22 cellular contexts compared by ENCODE assay signal in the genomic region with DNA sequence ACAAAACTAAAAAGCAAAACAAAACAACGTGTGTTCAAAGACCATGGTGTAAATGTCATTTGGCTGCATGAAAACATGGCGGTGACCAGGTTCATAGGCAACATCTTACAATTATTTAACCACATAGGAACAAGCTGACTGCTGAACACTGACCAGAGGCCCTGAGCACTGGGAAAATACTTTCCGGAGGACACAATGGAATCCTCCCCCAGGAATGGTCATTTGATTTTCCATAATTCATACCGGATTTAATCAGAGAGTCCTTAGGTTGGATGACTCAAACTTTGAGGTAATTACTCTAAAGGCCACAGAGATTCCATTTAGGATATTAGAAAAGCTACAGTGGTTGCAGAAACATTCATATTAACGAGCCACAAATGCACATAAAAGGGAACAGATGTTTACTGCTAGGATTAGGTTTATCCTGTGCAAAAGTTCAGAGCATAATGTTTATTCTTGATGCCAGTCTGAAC.
DNase-seq lines count a peak whose midpoint lies in the region; ATAC-seq and TF ChIP-seq lines count a peak whose summit lies in the region.
"Had no signal": no experiment of that assay in that cellular context is flagged by ENCODE, and none has a peak within 500 bp of the region (broad histone marks: within the 10 kb centered on the region; RNA-seq: fewer than 3 reads in every experiment).

No MANE protein-coding gene starts in this region.

- TF ChIP-seq CTCF in AG09309 (IDR thresholded peaks at IDR 0.05; ENCODE audit: control insufficient read depth, insufficient read depth, low read depth, low read length, missing control alignments) (no peak), SK-N-SH (IDR thresholded peaks at IDR 0.05) (no peak), fibroblast of mammary gland (conservative IDR thresholded peaks at IDR 0.05; ENCODE audit: control insufficient read depth, insufficient read depth, low read depth, low read length) (no peak)

- peaks cover 29% of the 10 kb centered on the region for H3K27me3 Mint-ChIP-seq in T-helper 17 cell
- H3K27me3 Mint-ChIP-seq: activated CD4-positive, alpha-beta T cell treated with anti-CD3 and anti-CD28 coated beads, Interleukin-2, amount 10 ng/mL, durations not matched to agents 24 days and 14 days; progenitor cell of endocrine pancreas had no signal

- H3K27ac ChIP-seq in SK-N-SH (ENCODE audit: low read depth in 2 of 2, low read length in 1 of 2) = peak overlapping the region; percentile 58 to 98; a peak in 3 of 4 replicates
- H3K27ac ChIP-seq: neural progenitor cell, uterus had no signal

- H3F3A ChIP-seq in SK-N-SH (replicated peaks; ENCODE audit: insufficient read depth) = peaks cover 12% of the 10 kb centered on the region

- 0 out of 2 replicates have a peak overlapping the region, but pooled peaks have one; percentile 11 for H3K4me2 ChIP-seq in SK-N-SH
- H3K4me2 ChIP-seq: neural progenitor cell had no signal

- peaks cover 8 to 34% of the 10 kb centered on the region in 2 experiments; a peak in 3 of 4 replicates for H3K4me1 ChIP-seq in SK-N-SH (ENCODE audit: control insufficient read depth in 1 of 2, insufficient read depth in 2 of 2, low read depth in 1 of 2, low read length in 1 of 2)
- H3K4me1 ChIP-seq: neural progenitor cell, uterus had no signal

- peak; percentile 85 to 95 for TF ChIP-seq EP300 in SK-N-SH (IDR thresholded peaks at IDR 0.05; ENCODE audit: borderline replicate concordance in 1 of 2, low read depth in 1 of 2, low read length in 1 of 2)

- POLR2A ChIA-PET in SK-N-SH (lab: Yijun Ruan, JAX) = no interaction called here

- H3K4me3 ChIP-seq in AG09309 (ENCODE audit: control insufficient read depth, low read depth, low read length) (no peak overlapping the region), SK-N-SH (ENCODE audit: low read depth in 2 of 2, low read length in 1 of 2) (no peak overlapping the region), fibroblast of mammary gland (ENCODE audit: control insufficient read depth, low read depth, low read length) (no peak overlapping the region)
- H3K4me3 ChIP-seq: neural progenitor cell, uterus had no signal

- H3K79me2 ChIP-seq in SK-N-SH (ENCODE audit: insufficient read depth) = no peaks in the 10 kb centered on the region

- no peaks in the 10 kb centered on the region for H4K20me1 ChIP-seq in SK-N-SH (ENCODE audit: insufficient read depth)

- no peak for ATAC-seq in HG02973 (IDR thresholded peaks at IDR 0.05; ENCODE audit: unreplicated experiment)
- ATAC-seq in T-helper 17 cell = no peak
- ATAC-seq: activated naive CD8-positive, alpha-beta T cell treated with anti-CD3 and anti-CD28 coated beads, Interleukin-2, amount 50 U/mL, for 24 hours; CD8-positive, alpha-beta T cell; HCT116; left ventricle myocardium superior; T-cell had no signal

- H3K9me2 ChIP-seq in SK-N-SH = no peaks in the 10 kb centered on the region

- WGBS in SK-N-SH (ENCODE audit: low lambda C conversion rate) = 11% methylated on average over 5 of the region's 5 CpGs

- H3K27ac Mint-ChIP-seq in T-helper 17 cell = no peak overlapping the region
- H3K27ac Mint-ChIP-seq: activated CD4-positive, alpha-beta T cell treated with anti-CD3 and anti-CD28 coated beads, Interleukin-2, amount 10 ng/mL, durations not matched to agents 24 days and 14 days; activated naive CD8-positive, alpha-beta T cell treated with anti-CD3 and anti-CD28 coated beads, Interleukin-2, amount 50 U/mL, for 24 hours; CD8-positive, alpha-beta T cell; neural progenitor cell; progenitor cell of endocrine pancreas; T-cell had no signal

- H3K36me3 ChIP-seq in SK-N-SH (replicated peaks in 1 of 2; ENCODE audit: control insufficient read depth in 1 of 2, insufficient read depth in 2 of 2, low read length in 1 of 2) = no peaks in the 10 kb centered on the region
- H3K36me3 ChIP-seq: neural progenitor cell, uterus had no signal

- no peaks in the 10 kb centered on the region for H3K27me3 ChIP-seq in SK-N-SH (ENCODE audit: insufficient read depth)
- H3K27me3 ChIP-seq: neural progenitor cell, uterus had no signal

- no peak overlapping the region for H3K9ac ChIP-seq in SK-N-SH
- H3K9ac ChIP-seq: neural progenitor cell had no signal

- H3K9me3 ChIP-seq in SK-N-SH = no peaks in the 10 kb centered on the region
- H3K9me3 ChIP-seq in T-helper 17 cell (ENCODE audit: control insufficient read depth, low read length, poor library complexity, severe bottlenecking) = no peaks in the 10 kb centered on the region
- H3K9me3 ChIP-seq: uterus had no signal

- peak; percentile 52 for DNase-seq in AG09309 (ENCODE audit: low read depth)
- peak; percentile 73 for DNase-seq in H4 (ENCODE audit: low spot score)
- DNase-seq in SK-N-SH = peak; percentile 44
- peak; percentile 81 for DNase-seq in fibroblast of mammary gland (ENCODE audit: low read depth)
- DNase-seq in stimulated activated CD4-positive, alpha-beta T cell treated with anti-CD3 and anti-CD28 coated beads, Interleukin-4, amount 100 ng/mL, for 4 hours = no peak
- no peak for DNase-seq in DMS153 (lab: John Stamatoyannopoulos, UW)
- DNase-seq in T-helper 17 cell = no peak
- DNase-seq: activated CD4-positive, alpha-beta T cell treated with anti-CD3 and anti-CD28 coated beads, Interleukin-2, amount 10 ng/mL, durations not matched to agents 24 days and 14 days; activated naive CD8-positive, alpha-beta T cell treated with anti-CD3 and anti-CD28 coated beads, Interleukin-2, amount 50 U/mL, for 24 hours; caudate nucleus; CD8-positive, alpha-beta T cell; erythroblast; KBM-7; left ventricle myocardium superior; NCI-H2029 treated with DMSO at 0.1 percent for 48 hours; small intestine; T-cell; uterus had no signal

- TF ChIP-seq RAD21 in SK-N-SH (IDR thresholded peaks at IDR 0.05; ENCODE audit: low read length) = peak; percentile 1; the same call in 1 of the 2 replicates

- H3K36me3 Mint-ChIP-seq in T-helper 17 cell (ENCODE audit: low read depth) = no peaks in the 10 kb centered on the region
- H3K36me3 Mint-ChIP-seq: CD8-positive, alpha-beta T cell; neural progenitor cell; T-cell had no signal

- H3K4me3 Mint-ChIP-seq in T-helper 17 cell = no peak overlapping the region
- H3K4me3 Mint-ChIP-seq: activated CD4-positive, alpha-beta T cell treated with anti-CD3 and anti-CD28 coated beads, Interleukin-2, amount 10 ng/mL, durations not matched to agents 24 days and 14 days; activated naive CD8-positive, alpha-beta T cell treated with anti-CD3 and anti-CD28 coated beads, Interleukin-2, amount 50 U/mL, for 24 hours; CD8-positive, alpha-beta T cell; neural progenitor cell; T-cell had no signal

- CTCF ChIA-PET in SK-N-SH (lab: Yijun Ruan, JAX) = interaction anchor here (0.8 to 2.3 kb wide), 3 partner anchors 9 to 200 kb away, joined by 4 to 8 read pairs (median 5); no protein-coding TSS in a partner anchor

- H2AFZ ChIP-seq in SK-N-SH (ENCODE audit: low read depth) = no peak overlapping the region
- H2AFZ ChIP-seq: neural progenitor cell had no signal

- no peaks in the 10 kb centered on the region for H3K4me1 Mint-ChIP-seq in T-helper 17 cell
- H3K4me1 Mint-ChIP-seq: activated CD4-positive, alpha-beta T cell treated with anti-CD3 and anti-CD28 coated beads, Interleukin-2, amount 10 ng/mL, durations not matched to agents 24 days and 14 days; activated naive CD8-positive, alpha-beta T cell treated with anti-CD3 and anti-CD28 coated beads, Interleukin-2, amount 50 U/mL, for 24 hours; neural progenitor cell; T-cell had no signal

TF ChIP-seq in SK-N-SH, 30 proteins besides CTCF, POLR2A, EP300 and RAD21 (continues in another document):
- TF ChIP-seq POLR2AphosphoS5 (IDR thresholded peaks at IDR 0.05; ENCODE audit: low read depth, low read length) (peak; percentile 73; the same call in 1 of the 2 replicates), TCF12 (IDR thresholded peaks at IDR 0.05) (peak; percentile 95), EZH2phosphoT487 (IDR thresholded peaks at IDR 0.05; ENCODE audit: borderline replicate concordance, low read depth) (no peak), NFIC (IDR thresholded peaks at IDR 0.05; ENCODE audit: borderline replicate concordance) (peak; percentile 55; the same call in 1 of the 2 replicates), SIN3A (IDR thresholded peaks at IDR 0.05; ENCODE audit: borderline replicate concordance, low read depth, low read length) (no peak), FOXM1 (IDR thresholded peaks at IDR 0.05; ENCODE audit: low read depth) (peak; percentile 90), YY1 (IDR thresholded peaks at IDR 0.05; ENCODE audit: low read depth) (peak; percentile 70; the same call in 1 of the 2 replicates), MEF2A (IDR thresholded peaks at IDR 0.05; ENCODE audit: borderline replicate concordance, low read depth) (peak; percentile 68; the same call in 1 of the 2 replicates), FOSL2 (IDR thresholded peaks at IDR 0.05; ENCODE audit: borderline replicate concordance, low read depth) (peak; percentile 78)
- TF ChIP-seq, protein P1, sequence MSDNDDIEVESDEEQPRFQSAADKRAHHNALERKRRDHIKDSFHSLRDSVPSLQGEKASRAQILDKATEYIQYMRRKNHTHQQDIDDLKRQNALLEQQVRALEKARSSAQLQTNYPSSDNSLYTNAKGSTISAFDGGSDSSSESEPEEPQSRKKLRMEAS (IDR thresholded peaks at IDR 0.05; ENCODE audit: low read depth) = peak; percentile 55; the same call in 1 of the 2 replicates
- TF ChIP-seq, protein P2, sequence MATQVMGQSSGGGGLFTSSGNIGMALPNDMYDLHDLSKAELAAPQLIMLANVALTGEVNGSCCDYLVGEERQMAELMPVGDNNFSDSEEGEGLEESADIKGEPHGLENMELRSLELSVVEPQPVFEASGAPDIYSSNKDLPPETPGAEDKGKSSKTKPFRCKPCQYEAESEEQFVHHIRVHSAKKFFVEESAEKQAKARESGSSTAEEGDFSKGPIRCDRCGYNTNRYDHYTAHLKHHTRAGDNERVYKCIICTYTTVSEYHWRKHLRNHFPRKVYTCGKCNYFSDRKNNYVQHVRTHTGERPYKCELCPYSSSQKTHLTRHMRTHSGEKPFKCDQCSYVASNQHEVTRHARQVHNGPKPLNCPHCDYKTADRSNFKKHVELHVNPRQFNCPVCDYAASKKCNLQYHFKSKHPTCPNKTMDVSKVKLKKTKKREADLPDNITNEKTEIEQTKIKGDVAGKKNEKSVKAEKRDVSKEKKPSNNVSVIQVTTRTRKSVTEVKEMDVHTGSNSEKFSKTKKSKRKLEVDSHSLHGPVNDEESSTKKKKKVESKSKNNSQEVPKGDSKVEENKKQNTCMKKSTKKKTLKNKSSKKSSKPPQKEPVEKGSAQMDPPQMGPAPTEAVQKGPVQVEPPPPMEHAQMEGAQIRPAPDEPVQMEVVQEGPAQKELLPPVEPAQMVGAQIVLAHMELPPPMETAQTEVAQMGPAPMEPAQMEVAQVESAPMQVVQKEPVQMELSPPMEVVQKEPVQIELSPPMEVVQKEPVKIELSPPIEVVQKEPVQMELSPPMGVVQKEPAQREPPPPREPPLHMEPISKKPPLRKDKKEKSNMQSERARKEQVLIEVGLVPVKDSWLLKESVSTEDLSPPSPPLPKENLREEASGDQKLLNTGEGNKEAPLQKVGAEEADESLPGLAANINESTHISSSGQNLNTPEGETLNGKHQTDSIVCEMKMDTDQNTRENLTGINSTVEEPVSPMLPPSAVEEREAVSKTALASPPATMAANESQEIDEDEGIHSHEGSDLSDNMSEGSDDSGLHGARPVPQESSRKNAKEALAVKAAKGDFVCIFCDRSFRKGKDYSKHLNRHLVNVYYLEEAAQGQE (IDR thresholded peaks at IDR 0.05; ENCODE audit: low read depth, low read length) = peak; percentile 54; the same call in 1 of the 2 replicates

Comparison
In these comparisons a context has a peak if more than half of its experiments do, and no peak if none do; other contexts are left out.
1. DNase-seq: peak in AG09309 (single experiment), H4 (single experiment), SK-N-SH (single experiment) and fibroblast of mammary gland (single experiment); none in stimulated activated CD4-positive, alpha-beta T cell treated with anti-CD3 and anti-CD28 coated beads, Interleukin-4, amount 100 ng/mL, for 4 hours (0 of 2), DMS153 (single experiment) and T-helper 17 cell (0 of 3).